ENCODE assay signal across 8 cellular contexts in the genomic region with DNA sequence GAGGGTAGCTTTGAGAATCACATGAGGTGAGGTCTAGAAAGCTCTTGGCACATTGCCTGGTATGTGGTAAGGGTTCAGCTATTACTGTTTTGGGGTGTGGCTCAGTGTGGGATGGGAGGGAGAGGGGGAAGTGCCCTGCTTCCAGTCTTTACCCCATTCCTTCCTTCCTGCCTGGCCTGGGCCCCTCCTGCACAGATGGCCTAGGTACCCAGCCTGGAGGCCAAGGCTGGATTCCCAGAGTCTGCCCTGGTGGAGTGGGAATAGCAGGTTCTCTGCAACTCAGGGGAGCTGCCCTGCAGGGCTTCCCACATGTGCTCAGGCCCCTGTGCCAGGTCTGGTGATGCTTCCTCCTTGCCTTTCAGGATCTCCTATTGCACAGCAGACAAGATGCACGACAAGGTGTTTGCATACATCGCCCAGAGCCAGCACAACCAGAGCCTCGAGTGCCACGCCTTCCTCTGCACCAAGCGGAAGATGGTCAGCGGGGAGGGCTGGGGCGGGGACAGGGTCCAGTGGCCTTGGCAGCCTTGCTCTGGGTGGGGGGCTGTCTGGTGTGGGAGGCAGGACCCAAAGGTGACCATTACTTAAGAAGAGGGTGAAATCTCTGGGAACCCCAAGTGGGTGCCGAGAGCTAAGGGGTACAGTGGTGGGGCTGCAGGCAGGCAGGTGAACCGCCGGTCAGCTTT. TPM values are rescaled to one million over a fixed set of nuclear protein-coding genes. Genes with fewer than 3 reads are reported as not detected.
DNase-seq lines count a peak whose midpoint lies in the region; ATAC-seq lines count a peak whose summit lies in the region.

No MANE protein-coding gene starts in this region.

- POLR2A ChIA-PET in activated CD4-positive, alpha-beta T cell treated with anti-CD3 and anti-CD28 coated beads, Interleukin-2, amount 10 ng/mL, durations not matched to agents 7 days and 5 days (lab: Charles Lee) = interaction anchor here (1.2 kb wide), 1 partner anchor 9 kb away, joined by 4 read pairs; no protein-coding TSS in a partner anchor

- H4K5ac ChIP-seq in mesendoderm (ENCODE audit: low read length) = no peak overlapping the region

- H3K4me3 Mint-ChIP-seq in CD4-positive, CD25-positive, alpha-beta regulatory T cell = peak overlapping the region in 3 of 4 donors; percentile 53 to 66 (median 56)
- H3K4me3 Mint-ChIP-seq in activated CD4-positive, alpha-beta T cell treated with anti-CD3 and anti-CD28 coated beads, Interleukin-2, amount 10 ng/mL, durations not matched to agents 7 days and 5 days = no peak overlapping the region

- H2BK5ac ChIP-seq in mesendoderm (ENCODE audit: low read length) = no peak overlapping the region

- in situ Hi-C loops in HAP-1 (cut with MboI; ENCODE audit: low sequenced_read_pairs) = no loop called here

- peaks cover 26% of the 10 kb centered on the region for H3K36me3 Mint-ChIP-seq in CD4-positive, CD25-positive, alpha-beta regulatory T cell
- H3K36me3 Mint-ChIP-seq in activated CD4-positive, alpha-beta T cell treated with anti-CD3 and anti-CD28 coated beads, Interleukin-2, amount 10 ng/mL, durations not matched to agents 7 days and 5 days (ENCODE audit: low read depth) = peaks cover 71% of the 10 kb centered on the region

- H3K18ac ChIP-seq in mesendoderm (ENCODE audit: low read length) = no peak overlapping the region

- H2BK15ac ChIP-seq in mesendoderm (replicated peaks; ENCODE audit: low read depth) = no peak overlapping the region

- H3K4me1 Mint-ChIP-seq in CD4-positive, CD25-positive, alpha-beta regulatory T cell = peaks cover 12 to 100% (median 56%) of the 10 kb centered on the region in 4 donors
- peaks cover 92% of the 10 kb centered on the region for H3K4me1 Mint-ChIP-seq in activated CD4-positive, alpha-beta T cell treated with anti-CD3 and anti-CD28 coated beads, Interleukin-2, amount 10 ng/mL, durations not matched to agents 7 days and 5 days

- H3K79me2 ChIP-seq in mesendoderm (ENCODE audit: control insufficient read depth, insufficient read depth, low read length) = no peaks in the 10 kb centered on the region

- CTCF ChIA-PET in activated CD4-positive, alpha-beta T cell treated with anti-CD3 and anti-CD28 coated beads, Interleukin-2, amount 10 ng/mL, durations not matched to agents 7 days and 5 days (lab: Charles Lee) = interaction anchor here (0.6 to 2.2 kb wide), 3 partner anchors 8 to 1900 kb away, joined by 4 to 8 read pairs (median 4); no protein-coding TSS in a partner anchor

- no peak overlapping the region for H3K9ac ChIP-seq in mesendoderm (ENCODE audit: low read length)

- H3K56ac ChIP-seq in mesendoderm (ENCODE audit: low read length) = no peak overlapping the region

- no peaks in the 10 kb centered on the region for H3K27me3 ChIP-seq in CD4-positive, CD25-positive, alpha-beta regulatory T cell (ENCODE audit: control insufficient read depth, insufficient read depth, low read length)
- H3K27me3 ChIP-seq in mesendoderm (ENCODE audit: insufficient read depth, low read length, poor library complexity) (no peaks in the 10 kb centered on the region), HAP-1 (ENCODE audit: low read depth) (no peaks in the 10 kb centered on the region)

- H3K9me3 Mint-ChIP-seq in CD4-positive, CD25-positive, alpha-beta regulatory T cell = peaks cover 0 to 2% (median 0%) of the 10 kb centered on the region in 7 donors
- no peaks in the 10 kb centered on the region for H3K9me3 Mint-ChIP-seq in activated CD4-positive, alpha-beta T cell treated with anti-CD3 and anti-CD28 coated beads, Interleukin-2, amount 10 ng/mL, durations not matched to agents 7 days and 5 days

- DNase-seq in CD4-positive, CD25-positive, alpha-beta regulatory T cell = peak in 2 of 3 donors; percentile 48 to 62
- DNase-seq in HK-2 (ENCODE audit: unreplicated experiment) = peak; percentile 28
- peak; percentile 55 for DNase-seq in activated CD4-positive, alpha-beta T cell treated with anti-CD3 and anti-CD28 coated beads, Interleukin-2, amount 10 ng/mL, durations not matched to agents 7 days and 5 days
- peak; percentile 67 for DNase-seq in iris pigment epithelial cell (ENCODE audit: low read depth)
- no peak for DNase-seq in mesendoderm
- no peak for DNase-seq in NCI-H2081 treated with DMSO at 0.1 percent for 48 hours (lab: John Stamatoyannopoulos, UW)
- DNase-seq in HAP-1 (ENCODE audit: low spot score in 2 of 2) = no peak

- H3K27me3 Mint-ChIP-seq in CD4-positive, CD25-positive, alpha-beta regulatory T cell = no peaks in the 10 kb centered on the region
- H3K27me3 Mint-ChIP-seq in activated CD4-positive, alpha-beta T cell treated with anti-CD3 and anti-CD28 coated beads, Interleukin-2, amount 10 ng/mL, durations not matched to agents 7 days and 5 days = no peaks in the 10 kb centered on the region

- peaks cover 48% of the 10 kb centered on the region for H3K36me3 ChIP-seq in CD4-positive, CD25-positive, alpha-beta regulatory T cell (ENCODE audit: control insufficient read depth, insufficient read depth, low read length)
- H3K36me3 ChIP-seq in mesendoderm (ENCODE audit: control insufficient read depth, insufficient read depth, low read length) (peaks cover 3% of the 10 kb centered on the region), HAP-1 (replicated peaks) (no peaks in the 10 kb centered on the region; the same call in 1 of the 2 replicates)

- no peak overlapping the region for H3K4me2 ChIP-seq in mesendoderm (ENCODE audit: low read length)

- WGBS in mesendoderm (ENCODE audit: extremely low coverage, insufficient coverage, low lambda C conversion rate) = no CpG with 5 or more reads among the region's 10 CpGs

- peaks cover 95% of the 10 kb centered on the region for H3K4me1 ChIP-seq in CD4-positive, CD25-positive, alpha-beta regulatory T cell (ENCODE audit: control insufficient read depth, insufficient read depth, low read length, poor library complexity, severe bottlenecking)
- no peaks in the 10 kb centered on the region for H3K4me1 ChIP-seq in mesendoderm (ENCODE audit: control insufficient read depth, low read depth, low read length)
- no peaks in the 10 kb centered on the region for H3K4me1 ChIP-seq in HAP-1

- peaks cover 1% of the 10 kb centered on the region for H3K79me1 ChIP-seq in mesendoderm (ENCODE audit: low read length)

- H3K27ac ChIP-seq in CD4-positive, CD25-positive, alpha-beta regulatory T cell (ENCODE audit: insufficient read depth, low read length, poor library complexity, severe bottlenecking) = peak overlapping the region; percentile 79
- H3K27ac ChIP-seq in mesendoderm (ENCODE audit: low read depth, low read length) = no peak overlapping the region

- H4K8ac ChIP-seq in mesendoderm (ENCODE audit: low read depth, low read length) = no peak overlapping the region

- no peak overlapping the region for H2AK5ac ChIP-seq in mesendoderm (ENCODE audit: low read length)

- peak; percentile 41 to 43 for ATAC-seq in CD4-positive, CD25-positive, alpha-beta regulatory T cell (ENCODE audit: low read depth in 2 of 2)
- ATAC-seq in GM18511 (IDR thresholded peaks at IDR 0.05; ENCODE audit: unreplicated experiment) = no peak

- H3K27ac Mint-ChIP-seq in CD4-positive, CD25-positive, alpha-beta regulatory T cell = peak overlapping the region; percentile 92 to 94 (median 93)
- H3K27ac Mint-ChIP-seq in activated CD4-positive, alpha-beta T cell treated with anti-CD3 and anti-CD28 coated beads, Interleukin-2, amount 10 ng/mL, durations not matched to agents 7 days and 5 days = peak overlapping the region; percentile 81

- no peaks in the 10 kb centered on the region for H3K9me3 ChIP-seq in CD4-positive, CD25-positive, alpha-beta regulatory T cell (ENCODE audit: control insufficient read depth in 2 of 2, low read length in 2 of 2)
- no peaks in the 10 kb centered on the region for H3K9me3 ChIP-seq in HAP-1

- no peak overlapping the region for H2BK120ac ChIP-seq in mesendoderm (ENCODE audit: low read depth, low read length)

- no peak overlapping the region for H3K4ac ChIP-seq in mesendoderm (ENCODE audit: low read depth, low read length)

- no peak overlapping the region for H3K23ac ChIP-seq in mesendoderm (ENCODE audit: low read length)

- H3K4me3 ChIP-seq in CD4-positive, CD25-positive, alpha-beta regulatory T cell (ENCODE audit: low read depth, low read length) = peak overlapping the region; percentile 12
- no peak overlapping the region for H3K4me3 ChIP-seq in mesendoderm (ENCODE audit: low read length)
- no peak overlapping the region for H3K4me3 ChIP-seq in HAP-1

RNA-seq across cellular contexts. Expression of a gene that starts 13.5 kb away (rescaled TPM):
- 98.7 TPM for total RNA-seq in CD4-positive, CD25-positive, alpha-beta regulatory T cell
- 100 to 1,000 TPM; 170 to 326 (median 258) TPM for polyA plus RNA-seq in CD4-positive, CD25-positive, alpha-beta regulatory T cell
- 10 to 100 TPM; 64.4 to 65.3 TPM for total RNA-seq in activated CD4-positive, alpha-beta T cell treated with anti-CD3 and anti-CD28 coated beads, Interleukin-2, amount 10 ng/mL, durations not matched to agents 7 days and 5 days
- polyA plus RNA-seq in mesendoderm (2013, experiment 1 of 2) = 11.7 TPM
- polyA plus RNA-seq in mesendoderm (2013, experiment 2 of 2) = 11.7 TPM

RNA-seq across cellular contexts. Expression of a gene that starts 59.7 kb away (rescaled TPM):
- total RNA-seq in CD4-positive, CD25-positive, alpha-beta regulatory T cell = 15.1 TPM
- 1 to 10 TPM; 3.1 to 3.5 (median 3.3) TPM for polyA plus RNA-seq in CD4-positive, CD25-positive, alpha-beta regulatory T cell
- 10 to 100 TPM; 28.9 to 31.1 TPM for total RNA-seq in activated CD4-positive, alpha-beta T cell treated with anti-CD3 and anti-CD28 coated beads, Interleukin-2, amount 10 ng/mL, durations not matched to agents 7 days and 5 days
- polyA plus RNA-seq in mesendoderm (2013, experiment 1 of 2) = 7.7 TPM
- polyA plus RNA-seq in mesendoderm (2013, experiment 2 of 2) = 7.4 TPM

Comparison
In these comparisons a context has a peak if more than half of its experiments do, and no peak if none do; other contexts are left out.
1. DNase-seq: peak in CD4-positive, CD25-positive, alpha-beta regulatory T cell (2 of 3), HK-2 (single experiment), activated CD4-positive, alpha-beta T cell treated with anti-CD3 and anti-CD28 coated beads, Interleukin-2, amount 10 ng/mL, durations not matched to agents 7 days and 5 days (single experiment) and iris pigment epithelial cell (single experiment); none in mesendoderm (single experiment), NCI-H2081 treated with DMSO at 0.1 percent for 48 hours (single experiment) and HAP-1 (0 of 2).